In genomic region chr18:58579561-58580047, GRCh38 we compare ENCODE assay signal across 12 cellular contexts. TPM values are rescaled to one million over a fixed set of nuclear protein-coding genes. Genes with fewer than 3 reads are reported as not detected.
A peak's percentile ranks its signal among the peaks of the same experiment; 100 is the strongest.
DNase-seq lines count a peak whose midpoint lies in the region; ATAC-seq, FAIRE-seq and TF ChIP-seq lines count a peak whose summit lies in the region.
"Had no signal": no experiment of that assay in that cellular context is flagged by ENCODE, and none has a peak within 500 bp of the region (broad histone marks: within the 10 kb centered on the region; RNA-seq: fewer than 3 reads in every experiment).

No MANE protein-coding gene starts in this region.

- TF ChIP-seq CTCF in right atrium auricular region (IDR thresholded peaks at IDR 0.05) (no peak), kidney (IDR thresholded peaks at IDR 0.05; ENCODE audit: borderline replicate concordance, extremely low read depth, insufficient read depth) (no peak), suprapubic skin (IDR thresholded peaks at IDR 0.05) (no peak)

- H3K36me3 ChIP-seq in right atrium auricular region: no peaks in the 10 kb centered on the region
- no peaks in the 10 kb centered on the region for H3K36me3 ChIP-seq in kidney (ENCODE audit: control insufficient read depth in 1 of 2, insufficient read depth in 2 of 2, low read length in 2 of 2)
- H3K36me3 ChIP-seq in suprapubic skin: no peaks in the 10 kb centered on the region

- no peak for FAIRE-seq in kidney (lab: Jason Lieb, UNC)

- ATAC-seq in Right ventricle myocardium inferior (no peak), HG03521 (IDR thresholded peaks at IDR 0.05; ENCODE audit: unreplicated experiment) (no peak)

- WGBS in suprapubic skin: 86% methylated on average over 11 of the region's 11 CpGs

- H3K4me1 ChIP-seq in right atrium auricular region (peaks cover 0 to 33% of the 10 kb centered on the region in 2 donors), kidney (ENCODE audit: control insufficient read depth in 1 of 2, insufficient read depth in 1 of 2, low read depth in 1 of 2, low read length in 2 of 2) (peaks cover 5 to 9% of the 10 kb centered on the region in 2 donors), suprapubic skin (no peaks in the 10 kb centered on the region)

- DNase-seq in right atrium auricular region (ENCODE audit: low spot score): no peak
- DNase-seq in Right ventricle myocardium inferior (ENCODE audit: missing footprints): no peak
- DNase-seq in T1000 (lab: John Stamatoyannopoulos, UW): peak; percentile 50
- no peak for DNase-seq in kidney
- no peak for DNase-seq in suprapubic skin (ENCODE audit: low spot score in 2 of 2)
- no peak for DNase-seq in stimulated activated CD4-positive, alpha-beta T cell treated with anti-CD3 and anti-CD28 coated beads, Interleukin-15, amount 100 ng/mL, for 24 hours
- no peak for DNase-seq in RPMI8226
- DNase-seq: activated naive CD8-positive, alpha-beta T cell treated with anti-CD3 and anti-CD28 coated beads, Interleukin-2, amount 10 ng/mL, durations not matched to agents 7 days and 5 days; SHP77 treated with DMSO at 0.1 percent for 48 hours had no signal

- intact Hi-C loops in Right ventricle myocardium inferior (cut with DNase I): no loop called here
- intact Hi-C loops in kidney (cut with DNase I): no loop called here

- H3K27ac ChIP-seq in right atrium auricular region (peak overlapping the region; percentile 64 to 82), kidney (ENCODE audit: low read depth in 2 of 2, low read length in 2 of 2) (peak overlapping the region; percentile 56 to 61), suprapubic skin (peak overlapping the region; percentile 31)
- H3K27ac ChIP-seq: C4-2B had no signal

- H3K9me3 ChIP-seq in right atrium auricular region: no peaks in the 10 kb centered on the region
- H3K9me3 ChIP-seq in kidney (ENCODE audit: control insufficient read depth in 1 of 2, low read length in 2 of 2): no peaks in the 10 kb centered on the region
- H3K9me3 ChIP-seq in suprapubic skin: no peaks in the 10 kb centered on the region

- H3K27me3 ChIP-seq in right atrium auricular region: no peaks in the 10 kb centered on the region
- no peaks in the 10 kb centered on the region for H3K27me3 ChIP-seq in suprapubic skin

- peak overlapping the region in 1 of 2 donors; percentile 51 for H3K9ac ChIP-seq in kidney (ENCODE audit: low read length in 2 of 2)

- TF ChIP-seq POLR2A in suprapubic skin (IDR thresholded peaks at IDR 0.05): no peak

- no peak for TF ChIP-seq EP300 in suprapubic skin (IDR thresholded peaks at IDR 0.05)

- H3K4me3 ChIP-seq in right atrium auricular region: no peak overlapping the region
- peak overlapping the region; percentile 43 to 63 for H3K4me3 ChIP-seq in kidney (ENCODE audit: low read length in 2 of 2)
- no peak overlapping the region for H3K4me3 ChIP-seq in suprapubic skin

RNA-seq across cellular contexts. Expression of gene ALPK2, which starts 49.3 kb away (rescaled TPM):
- total RNA-seq in right atrium auricular region (100 to 1,000 TPM; 160 to 166 TPM), Right ventricle myocardium inferior (243 TPM), kidney (18.7 TPM), suprapubic skin (under 1 TPM; 0.16 to 0.72 (median 0.22) TPM)
- 5.8 TPM for polyA plus RNA-seq in kidney (ENCODE audit: insufficient read depth, low read depth, low replicate concordance)
- polyA plus RNA-seq: IgD-negative memory B cell had no signal

Comparison
In these comparisons a context has a peak if more than half of its experiments do, and no peak if none do; other contexts are left out.
1. H3K4me3 ChIP-seq: peak in kidney (2 of 2); none in right atrium auricular region (0 of 2) and suprapubic skin (single experiment).
2. RNA of gene ALPK2, which starts 49.3 kb away (total RNA-seq): 243 TPM in Right ventricle myocardium inferior (single experiment), 160 to 166 TPM in right atrium auricular region and 18.7 TPM in kidney (single experiment); 0.16 to 0.72 TPM in suprapubic skin; every median in the first group is over 10 times any median in the second.
3. Peak in every context shown above with its lines, with median percentiles within 50 percentile points of each other: H3K27ac ChIP-seq.